Comparison of ENCODE assay signal across 28 cellular contexts in genomic region chr16:11903906-11904305, GRCh38.
"Had no signal": no experiment of that assay in that cellular context is flagged by ENCODE, and none has a peak within 500 bp of the region (broad histone marks: within the 10 kb centered on the region; RNA-seq: fewer than 3 reads in every experiment).

No MANE protein-coding gene starts in this region.

- DNase-seq: activated CD4-positive, alpha-beta memory T cell treated with anti-CD3 and anti-CD28 coated beads for 36 hours; activated CD4-positive, alpha-beta T cell treated with anti-CD3 and anti-CD28 coated beads, Interleukin-2, amount 10 ng/mL, durations not matched to agents 7 days and 5 days; activated CD8-positive, alpha-beta memory T cell treated with anti-CD3 and anti-CD28 coated beads, Interleukin-2, amount 50 U/mL, for 4 hours; activated effector memory CD4-positive, alpha-beta T cell treated with anti-CD3 and anti-CD28 coated beads, Interleukin-2, amount 50 U/mL, for 16 hours; activated naive CD4-positive, alpha-beta T cell; activated naive CD4-positive, alpha-beta T cell treated with anti-CD3 and anti-CD28 coated beads, Interleukin-2, amount 50 U/mL, for 16 hours; activated naive CD8-positive, alpha-beta T cell treated with anti-CD3 and anti-CD28 coated beads, Interleukin-2, amount 10 ng/mL, durations not matched to agents 7 days and 5 days; activated T-cell treated with anti-CD3 and anti-CD28 coated beads for 4 hours; activated T-cell treated with anti-CD3 and anti-CD28 coated beads, Interleukin-2, amount 50 U/mL, for 72 hours; anterior cingulate cortex; NCI-H1048; NCI-H1105 treated with DMSO at 0.1 percent for 48 hours; NCI-H1436 treated with DMSO at 0.1 percent for 48 hours; NCI-H1694 treated with DMSO at 0.1 percent for 48 hours; NCI-H2029; NCI-H345; NCI-H524 treated with DMSO at 0.1 percent for 48 hours; PC-3; SIG-M5; T-cell; T-helper 2 cell; T-helper 9 cell had no signal

- H3K9me3 Mint-ChIP-seq: activated CD4-positive, alpha-beta memory T cell treated with anti-CD3 and anti-CD28 coated beads for 36 hours; activated CD4-positive, alpha-beta T cell treated with anti-CD3 and anti-CD28 coated beads, Interleukin-2, amount 10 ng/mL, durations not matched to agents 7 days and 5 days; activated naive CD8-positive, alpha-beta T cell treated with anti-CD3 and anti-CD28 coated beads, Interleukin-2, amount 10 ng/mL, durations not matched to agents 7 days and 5 days; activated T-cell treated with anti-CD3 and anti-CD28 coated beads, Interleukin-2, amount 50 U/mL, for 72 hours; activated T-helper 17 cell treated with anti-CD3 and anti-CD28 coated beads, Interleukin-2, amount 50 U/mL, for 72 hours; central memory CD8-positive, alpha-beta T cell; T-cell had no signal

- H3K27me3 Mint-ChIP-seq: activated CD4-positive, alpha-beta memory T cell treated with anti-CD3 and anti-CD28 coated beads for 36 hours; activated CD4-positive, alpha-beta T cell treated with anti-CD3 and anti-CD28 coated beads, Interleukin-2, amount 10 ng/mL, durations not matched to agents 7 days and 5 days; activated naive CD8-positive, alpha-beta T cell treated with anti-CD3 and anti-CD28 coated beads, Interleukin-2, amount 10 ng/mL, durations not matched to agents 7 days and 5 days; activated T-helper 17 cell treated with anti-CD3 and anti-CD28 coated beads, Interleukin-2, amount 50 U/mL, for 72 hours; central memory CD8-positive, alpha-beta T cell; T-cell had no signal

- H3K36me3 ChIP-seq: cardiac muscle cell had no signal

- H3K27me3 ChIP-seq: cardiac muscle cell, Peyer's patch had no signal

- H3K9me3 ChIP-seq: Peyer's patch had no signal

- ATAC-seq: activated T-cell treated with anti-CD3 and anti-CD28 coated beads, Interleukin-2, amount 50 U/mL, for 72 hours; activated T-helper 17 cell treated with anti-CD3 and anti-CD28 coated beads, Interleukin-2, amount 50 U/mL, for 72 hours; PC-3; Right ventricle myocardium inferior; SK-N-SH treated with all-trans-retinoic acid at 6 μM for 48 hours; T-cell had no signal

- H3K27ac ChIP-seq: cardiac muscle cell, Peyer's patch had no signal

- H3K27ac Mint-ChIP-seq: activated CD4-positive, alpha-beta memory T cell treated with anti-CD3 and anti-CD28 coated beads for 36 hours; activated CD4-positive, alpha-beta T cell treated with anti-CD3 and anti-CD28 coated beads, Interleukin-2, amount 10 ng/mL, durations not matched to agents 7 days and 5 days; activated naive CD8-positive, alpha-beta T cell treated with anti-CD3 and anti-CD28 coated beads, Interleukin-2, amount 10 ng/mL, durations not matched to agents 7 days and 5 days; T-cell had no signal

- H3K4me1 ChIP-seq: Peyer's patch had no signal

- H3K4me3 Mint-ChIP-seq: activated CD4-positive, alpha-beta memory T cell treated with anti-CD3 and anti-CD28 coated beads for 36 hours; activated CD4-positive, alpha-beta T cell treated with anti-CD3 and anti-CD28 coated beads, Interleukin-2, amount 10 ng/mL, durations not matched to agents 7 days and 5 days; activated naive CD8-positive, alpha-beta T cell treated with anti-CD3 and anti-CD28 coated beads, Interleukin-2, amount 10 ng/mL, durations not matched to agents 7 days and 5 days; activated T-cell treated with anti-CD3 and anti-CD28 coated beads, Interleukin-2, amount 50 U/mL, for 72 hours; activated T-helper 17 cell treated with anti-CD3 and anti-CD28 coated beads, Interleukin-2, amount 50 U/mL, for 72 hours; central memory CD8-positive, alpha-beta T cell; T-cell had no signal

- H3K4me3 ChIP-seq: cardiac muscle cell, Peyer's patch had no signal
